Comparison of ENCODE assay signal across 8 cellular contexts in the genomic region with DNA sequence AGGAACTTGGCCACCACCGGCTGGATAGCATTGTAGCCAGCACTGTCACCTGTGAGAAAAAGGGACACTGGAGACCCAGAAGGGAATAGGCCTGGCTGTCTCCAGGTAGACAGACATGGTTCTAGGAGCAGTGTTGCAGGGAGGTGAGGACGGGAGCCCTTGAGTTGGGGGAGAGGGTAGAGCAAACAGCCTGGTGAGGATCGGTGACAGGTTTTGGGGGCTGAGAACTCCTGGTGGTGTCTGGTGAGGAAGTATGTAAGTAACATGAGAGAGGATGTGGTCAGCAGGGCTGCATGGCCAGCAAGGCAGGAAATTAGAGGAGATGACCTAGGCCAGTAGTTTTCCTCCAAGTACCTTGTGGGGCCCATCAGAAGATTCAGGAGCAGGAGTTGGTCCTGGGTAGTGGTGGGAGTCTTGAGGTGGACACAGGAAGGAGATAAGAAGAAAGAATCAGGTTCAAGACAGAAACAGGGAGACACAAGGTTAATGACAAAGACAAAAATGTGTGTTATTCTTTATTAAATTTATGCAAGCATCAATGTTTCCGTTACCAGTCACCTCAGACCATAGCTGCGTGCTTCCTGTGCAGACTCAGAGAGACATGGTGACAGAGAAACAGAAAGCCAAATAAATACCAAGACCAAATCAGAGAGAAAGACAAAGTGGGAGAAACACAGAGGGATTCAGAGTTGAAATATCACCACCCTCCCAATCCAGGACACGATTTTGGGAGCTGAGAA. TPM values are rescaled to one million over a fixed set of nuclear protein-coding genes. Genes with fewer than 3 reads are reported as not detected.
DNase-seq lines count a peak whose midpoint lies in the region; ATAC-seq lines count a peak whose summit lies in the region.

A gene (minus strand): TSS at position 491 of the 740 bp plus-strand sequence. CDS start 460 bp downstream, at position 31.

- no peaks in the 10 kb centered on the region for H3K9me3 Mint-ChIP-seq in memory B cell

- ATAC-seq in HG03135 (IDR thresholded peaks at IDR 0.05; ENCODE audit: unreplicated experiment) (peak; percentile 44), memory B cell (ENCODE audit: low read depth) (peak; percentile 70), HG02571 (IDR thresholded peaks at IDR 0.05; ENCODE audit: unreplicated experiment) (no peak)

- H3K4me3 ChIP-seq in GM08714 (ENCODE audit: low read length) = peak within 1 kb of the TSS; percentile 61; the same call in 1 of the 2 replicates

- no peaks in the 10 kb centered on the region for H3K27me3 Mint-ChIP-seq in memory B cell

- H3K36me3 Mint-ChIP-seq in memory B cell = peaks cover 8% of the 10 kb centered on the region

- peak; percentile 67 for DNase-seq in activated T-cell treated with anti-CD3 and anti-CD28 coated beads, Interleukin-2, amount 50 U/mL, for 1 hour
- DNase-seq in memory B cell (ENCODE audit: low spot score in 2 of 2) = peak; percentile 49 to 56
- DNase-seq in NCI-H1436 (lab: John Stamatoyannopoulos, UW) = no peak
- no peak for DNase-seq in A172 (ENCODE audit: low spot score)
- no peak for DNase-seq in occipital lobe (lab: John Stamatoyannopoulos, UW)

- peak within 1 kb of the TSS; percentile 99 for H3K4me3 Mint-ChIP-seq in memory B cell

- H3K4me1 Mint-ChIP-seq in memory B cell = peaks cover 57% of the 10 kb centered on the region

- peak within 1 kb of the TSS; percentile 99 for H3K27ac Mint-ChIP-seq in memory B cell

RNA-seq across cellular contexts. Expression of the gene that starts here (rescaled TPM):
- 0.43 and 0.79 TPM in 2 replicates for total RNA-seq in A172 (2014; rRNA removed; shearing (Covaris generic))
- 0.94 TPM for total RNA-seq in occipital lobe

Comparison
In these comparisons a context has a peak if more than half of its experiments do, and no peak if none do; other contexts are left out.
1. DNase-seq: peak in activated T-cell treated with anti-CD3 and anti-CD28 coated beads, Interleukin-2, amount 50 U/mL, for 1 hour (single experiment) and memory B cell (2 of 2); none in NCI-H1436 (single experiment), A172 (single experiment) and occipital lobe (single experiment).